21 cellular contexts compared by ENCODE assay signal in the genomic region with DNA sequence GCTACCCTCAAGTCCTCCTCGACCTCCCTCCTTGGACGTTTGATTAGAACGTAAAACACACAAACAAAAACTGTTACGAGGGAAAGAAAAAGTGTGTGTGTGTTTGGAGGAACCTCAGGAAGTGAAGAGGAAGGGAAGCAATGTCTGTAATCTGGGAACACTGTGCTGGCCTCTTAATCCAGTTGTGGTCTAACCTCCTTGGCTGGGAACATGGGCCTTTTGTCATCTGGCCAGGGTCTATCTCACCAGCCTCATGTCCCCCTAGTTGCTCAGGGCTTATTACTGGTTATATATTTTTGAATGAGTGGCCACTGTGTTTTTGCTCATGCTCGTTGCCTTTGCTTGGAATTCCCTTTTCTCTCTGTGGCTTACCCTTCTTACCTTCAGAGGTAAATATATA.
"Had no signal": no experiment of that assay in that cellular context is flagged by ENCODE, and none has a peak within 500 bp of the region (broad histone marks: within the 10 kb centered on the region; RNA-seq: fewer than 3 reads in every experiment).

No MANE protein-coding gene starts in this region.

- H3K4me1 ChIP-seq: ascending aorta, breast epithelium, gastroesophageal sphincter, lower lobe of right lung, tibial artery, uterus had no signal

- ATAC-seq: activated T-cell treated with anti-CD3 and anti-CD28 coated beads, Interleukin-2, amount 50 U/mL, for 72 hours; esophagus mucosa; gastroesophageal sphincter; left colon; lower lobe of right lung had no signal

- H3K9me3 ChIP-seq: ascending aorta, breast epithelium, gastroesophageal sphincter, lower lobe of right lung, tibial artery, uterus had no signal

- H3K27me3 ChIP-seq: ascending aorta, breast epithelium, uterus had no signal

- DNase-seq: activated CD4-positive, alpha-beta T cell treated with anti-CD3 and anti-CD28 coated beads for 1 hour; activated CD8-positive, alpha-beta memory T cell treated with anti-CD3 and anti-CD28 coated beads for 24 hours; activated CD8-positive, alpha-beta memory T cell treated with anti-CD3 and anti-CD28 coated beads, Interleukin-2, amount 50 U/mL, for 48 hours; activated effector memory CD4-positive, alpha-beta T cell treated with anti-CD3 and anti-CD28 coated beads, Interleukin-2, amount 50 U/mL, for 16 hours; activated T-cell treated with anti-CD3 and anti-CD28 coated beads, Interleukin-2, amount 50 U/mL, for 72 hours; cerebellar nuclear complex; cortex of kidney; effector CD4-positive, alpha-beta T cell; left colon; lower lobe of right lung; midbrain; stimulated activated CD4-positive, alpha-beta T cell treated with anti-CD3 and anti-CD28 coated beads, Interleukin-12 subunit alpha, Interleukin-12 subunit beta, amount 100 ng/mL, for 4 hours; stimulated activated CD4-positive, alpha-beta T cell treated with anti-CD3 and anti-CD28 coated beads, Interleukin-2, amount 100 ng/mL, for 24 hours; stimulated activated naive CD4-positive, alpha-beta T cell treated with Interleukin-2 at 50 U/mL for 16 hours; tibial artery; uterus; WERI-Rb-1 had no signal

- H3K36me3 ChIP-seq: ascending aorta, breast epithelium, gastroesophageal sphincter, lower lobe of right lung, tibial artery, uterus, WERI-Rb-1 had no signal

- H3K4me3 ChIP-seq: ascending aorta, breast epithelium, gastroesophageal sphincter, lower lobe of right lung, tibial artery, uterus had no signal

- H3K27ac ChIP-seq: ascending aorta, breast epithelium, gastroesophageal sphincter, lower lobe of right lung, tibial artery, uterus, WERI-Rb-1 had no signal
